17 cellular contexts compared by ENCODE assay signal in the genomic region with DNA sequence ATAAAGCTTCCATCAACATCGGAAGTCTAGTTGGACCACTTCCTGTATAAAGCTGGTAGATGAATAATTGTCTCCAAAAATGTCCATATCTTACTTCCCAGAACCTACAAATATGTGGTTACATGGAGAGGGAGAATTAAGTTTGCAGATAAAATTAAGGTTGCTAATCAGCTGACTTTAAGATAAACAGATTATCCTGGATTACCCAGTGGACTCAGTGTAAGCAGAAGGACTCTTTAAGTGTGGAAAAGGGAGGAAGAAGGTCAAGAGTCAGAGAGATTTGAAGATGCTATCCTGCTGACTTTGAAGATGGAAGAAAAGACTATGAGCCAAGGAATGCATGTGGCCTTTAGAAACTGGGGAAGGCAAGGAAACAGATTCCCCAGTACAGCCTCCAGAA.
"Had no signal": no experiment of that assay in that cellular context is flagged by ENCODE, and none has a peak within 500 bp of the region (broad histone marks: within the 10 kb centered on the region; RNA-seq: fewer than 3 reads in every experiment).

No MANE protein-coding gene starts in this region.

- H2AFZ ChIP-seq: hepatocyte had no signal

- H3K36me3 ChIP-seq: neutrophil, thoracic aorta had no signal

- H3K4me3 ChIP-seq: hepatocyte, thoracic aorta had no signal

- H3K27ac ChIP-seq: hepatocyte, neutrophil, thoracic aorta had no signal

- H3K79me2 ChIP-seq: hepatocyte had no signal

- H3K4me2 ChIP-seq: hepatocyte had no signal

- H3K9me3 ChIP-seq: neutrophil, thoracic aorta had no signal

- DNase-seq: effector CD4-positive, alpha-beta T cell; endodermal cell; erythroblast; foreskin melanocyte; head of caudate nucleus; naive thymus-derived CD4-positive, alpha-beta T cell; nephron progenitor cell; posterior cingulate gyrus; stimulated activated CD4-positive, alpha-beta T cell treated with anti-CD3 and anti-CD28 coated beads, Interleukin-2, amount 100 ng/mL, for 24 hours; stimulated activated CD4-positive, alpha-beta T cell treated with anti-CD3 and anti-CD28 coated beads, Interleukin-4, amount 100 ng/mL, for 4 hours; stimulated activated naive B cell treated with anti-CD40 and anti-IgM and Interleukin-4, amounts not matched to agents 10 μg/mL and 1 μg/mL and 100 μg/mL, for 72 hours; stimulated activated naive CD8-positive, alpha-beta T cell treated with anti-CD3 and anti-CD28 coated beads, Interleukin-15, amount 100 ng/mL, for 72 hours; trophoblast cell had no signal

- ATAC-seq: naive thymus-derived CD4-positive, alpha-beta T cell; sciatic nerve; stimulated activated naive B cell treated with anti-CD40 and anti-IgM and Interleukin-4, amounts not matched to agents 10 μg/mL and 1 μg/mL and 100 μg/mL, for 72 hours; stimulated activated naive CD8-positive, alpha-beta T cell treated with anti-CD3 and anti-CD28 coated beads, Interleukin-15, amount 100 ng/mL, for 72 hours had no signal

- H3K27me3 ChIP-seq: hepatocyte, neutrophil had no signal
